1 cellular context compared by ENCODE assay signal in the genomic region with DNA sequence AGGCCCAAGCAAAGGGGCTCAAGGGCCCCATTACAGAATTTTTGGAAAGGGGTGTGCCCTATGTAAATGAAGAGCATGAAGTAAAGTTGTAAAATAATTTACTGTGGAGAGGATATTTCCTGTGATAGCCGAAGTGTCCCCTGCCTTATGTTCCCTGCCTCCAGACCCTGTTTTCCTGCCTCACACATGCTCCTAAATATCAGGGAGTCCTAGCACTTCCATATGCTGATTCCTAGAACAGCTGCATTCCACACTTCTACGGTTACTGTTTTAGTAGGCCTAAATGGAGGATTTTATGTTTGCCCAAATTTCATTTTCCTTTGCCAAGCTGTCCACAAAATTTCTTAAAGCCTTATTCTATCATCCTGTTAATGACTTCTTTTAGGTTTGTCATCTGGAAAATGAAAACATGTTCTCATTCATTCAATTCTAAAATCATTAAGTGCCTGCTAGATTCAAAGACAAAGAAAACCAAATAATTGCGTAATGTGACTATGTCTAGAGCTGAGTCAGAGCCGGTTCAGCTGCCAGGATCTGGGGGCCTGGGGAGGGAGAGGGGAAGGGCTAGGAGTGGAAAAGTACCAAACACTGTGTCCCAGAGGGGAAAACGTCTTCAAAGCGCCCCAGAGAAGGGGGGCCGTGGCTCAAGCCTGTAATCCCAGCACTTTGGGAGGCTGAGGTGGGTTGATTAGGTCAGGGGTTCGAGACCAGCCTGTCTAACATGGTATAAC.
TF ChIP-seq lines count a peak whose summit lies in the region.

No MANE protein-coding gene starts in this region.

TF ChIP-seq in IMR-90, 13 proteins besides CTCF, POLR2A, EP300 and RAD21:
- TF ChIP-seq BHLHE40 (IDR thresholded peaks at IDR 0.05; ENCODE audit: low read depth, low read length) (no peak), FOS (IDR thresholded peaks at IDR 0.05; ENCODE audit: low read depth, low read length) (peak; percentile 76), RCOR1 (IDR thresholded peaks at IDR 0.05; ENCODE audit: insufficient replicate concordance, low read length) (no peak), MXI1 (IDR thresholded peaks at IDR 0.05; ENCODE audit: borderline replicate concordance, low read depth, low read length) (no peak), CEBPB (IDR thresholded peaks at IDR 0.05; ENCODE audit: low read depth, low read length) (peak; percentile 96), NFE2L2 (IDR thresholded peaks at IDR 0.05; ENCODE audit: low read depth, low read length) (no peak), CHD1 (IDR thresholded peaks at IDR 0.05; ENCODE audit: low read depth, low read length) (no peak), SMC3 (IDR thresholded peaks at IDR 0.05; ENCODE audit: low read depth, low read length) (no peak), MAFK (IDR thresholded peaks at IDR 0.05; ENCODE audit: low read depth, low read length) (no peak), RFX5 (IDR thresholded peaks at IDR 0.05; ENCODE audit: low read depth, low read length) (no peak), MAZ (IDR thresholded peaks at IDR 0.05; ENCODE audit: borderline replicate concordance, low read depth, low read length) (peak; percentile 97)
- TF ChIP-seq, protein P1, sequence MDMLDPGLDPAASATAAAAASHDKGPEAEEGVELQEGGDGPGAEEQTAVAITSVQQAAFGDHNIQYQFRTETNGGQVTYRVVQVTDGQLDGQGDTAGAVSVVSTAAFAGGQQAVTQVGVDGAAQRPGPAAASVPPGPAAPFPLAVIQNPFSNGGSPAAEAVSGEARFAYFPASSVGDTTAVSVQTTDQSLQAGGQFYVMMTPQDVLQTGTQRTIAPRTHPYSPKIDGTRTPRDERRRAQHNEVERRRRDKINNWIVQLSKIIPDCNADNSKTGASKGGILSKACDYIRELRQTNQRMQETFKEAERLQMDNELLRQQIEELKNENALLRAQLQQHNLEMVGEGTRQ (IDR thresholded peaks at IDR 0.05; ENCODE audit: low read depth, low read length) = no peak
- TF ChIP-seq, protein P2, sequence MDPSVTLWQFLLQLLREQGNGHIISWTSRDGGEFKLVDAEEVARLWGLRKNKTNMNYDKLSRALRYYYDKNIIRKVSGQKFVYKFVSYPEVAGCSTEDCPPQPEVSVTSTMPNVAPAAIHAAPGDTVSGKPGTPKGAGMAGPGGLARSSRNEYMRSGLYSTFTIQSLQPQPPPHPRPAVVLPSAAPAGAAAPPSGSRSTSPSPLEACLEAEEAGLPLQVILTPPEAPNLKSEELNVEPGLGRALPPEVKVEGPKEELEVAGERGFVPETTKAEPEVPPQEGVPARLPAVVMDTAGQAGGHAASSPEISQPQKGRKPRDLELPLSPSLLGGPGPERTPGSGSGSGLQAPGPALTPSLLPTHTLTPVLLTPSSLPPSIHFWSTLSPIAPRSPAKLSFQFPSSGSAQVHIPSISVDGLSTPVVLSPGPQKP (IDR thresholded peaks at IDR 0.05; ENCODE audit: borderline replicate concordance, low read depth, low read length) = no peak
